Comparison of ENCODE assay signal across 22 cellular contexts in the genomic region with DNA sequence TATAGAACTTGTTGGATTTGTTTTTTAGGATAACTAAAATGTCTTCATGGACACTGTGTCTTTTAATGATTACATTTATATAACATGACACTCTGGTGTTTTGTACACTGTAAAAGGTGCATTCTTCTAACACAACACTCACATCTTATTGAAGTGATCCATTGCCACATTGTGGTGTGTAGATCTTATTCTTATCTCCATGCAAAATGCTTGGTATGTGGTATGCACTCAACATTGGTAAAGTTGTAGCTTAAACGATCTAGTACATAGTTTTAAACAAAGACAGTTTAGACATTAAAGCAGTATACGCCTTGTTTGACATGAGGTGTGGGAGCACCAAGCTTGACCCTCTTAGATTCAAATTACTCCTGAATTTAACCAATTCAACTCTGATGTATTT.
"Had no signal": no experiment of that assay in that cellular context is flagged by ENCODE, and none has a peak within 500 bp of the region (broad histone marks: within the 10 kb centered on the region; RNA-seq: fewer than 3 reads in every experiment).

No MANE protein-coding gene starts in this region.

- H3K4me3 ChIP-seq: hepatocyte, mucosa of descending colon, right lobe of liver, stomach had no signal

- H3K27ac ChIP-seq: hepatocyte, parathyroid adenoma, WERI-Rb-1 had no signal

- H3K27ac Mint-ChIP-seq: activated CD8-positive, alpha-beta T cell treated with anti-CD3 and anti-CD28 coated beads, Interleukin-2, amount 10 ng/mL, durations not matched to agents 7 days and 5 days; activated naive CD4-positive, alpha-beta T cell treated with anti-CD3 and anti-CD28 coated beads, Interleukin-2, amount 50 U/mL, for 24 hours; activated T-helper 1 cell treated with anti-CD3 and anti-CD28 coated beads, Interleukin-12 subunit alpha, Interleukin-12 subunit beta, Interleukin-2, Interleukin-4 antibody, amounts not matched to agents 30 ng/mL and 10 ng/mL and 1 ng/mL, durations not matched to agents 14 hours and 24 hours and 36 hours; immature natural killer cell; nephron progenitor cell; stimulated activated memory B cell treated with anti-CD40 and anti-IgM and Interleukin-4, amounts not matched to agents 10 μg/mL and 1 μg/mL and 100 μg/mL, for 72 hours; T-cell; T-helper 2 cell treated with Interferon-gamma antibody and Interleukin-4, amounts not matched to agents 5 μg/mL and 100 μg/mL, for 36 hours had no signal

- H3K27me3 ChIP-seq: hepatocyte, right lobe of liver, stomach had no signal

- H3K9ac ChIP-seq: parathyroid adenoma had no signal

- DNase-seq: activated CD4-positive, alpha-beta T cell treated with anti-CD3 and anti-CD28 coated beads for 1 hour; activated CD4-positive, alpha-beta T cell treated with anti-CD3 and anti-CD28 coated beads, Interleukin-2, amount 50 U/mL, for 1 hour; activated CD8-positive, alpha-beta T cell treated with anti-CD3 and anti-CD28 coated beads, Interleukin-2, amount 10 ng/mL, durations not matched to agents 7 days and 5 days; activated gamma-delta T cell; glutamatergic neuron; immature natural killer cell; kidney glomerular epithelial cell; mesendoderm; mucosa of descending colon; nephron progenitor cell; nucleus accumbens; right lobe of liver; small intestine; stomach; T-cell; WERI-Rb-1 had no signal

- H3K36me3 Mint-ChIP-seq: activated naive CD4-positive, alpha-beta T cell treated with anti-CD3 and anti-CD28 coated beads, Interleukin-2, amount 50 U/mL, for 24 hours; immature natural killer cell; stimulated activated memory B cell treated with anti-CD40 and anti-IgM and Interleukin-4, amounts not matched to agents 10 μg/mL and 1 μg/mL and 100 μg/mL, for 72 hours; T-cell had no signal

- H3K36me3 ChIP-seq: right lobe of liver, stomach, WERI-Rb-1 had no signal

- H3K4me1 ChIP-seq: parathyroid adenoma had no signal

- H3K4me1 Mint-ChIP-seq: activated naive CD4-positive, alpha-beta T cell treated with anti-CD3 and anti-CD28 coated beads, Interleukin-2, amount 50 U/mL, for 24 hours; immature natural killer cell had no signal

- H3K9me3 ChIP-seq: mucosa of descending colon, right lobe of liver, stomach had no signal

- H3K9me3 Mint-ChIP-seq: activated naive CD4-positive, alpha-beta T cell treated with anti-CD3 and anti-CD28 coated beads, Interleukin-2, amount 50 U/mL, for 24 hours; activated T-helper 1 cell treated with anti-CD3 and anti-CD28 coated beads, Interleukin-12 subunit alpha, Interleukin-12 subunit beta, Interleukin-2, Interleukin-4 antibody, amounts not matched to agents 30 ng/mL and 10 ng/mL and 1 ng/mL, durations not matched to agents 14 hours and 24 hours and 36 hours; immature natural killer cell; stimulated activated memory B cell treated with anti-CD40 and anti-IgM and Interleukin-4, amounts not matched to agents 10 μg/mL and 1 μg/mL and 100 μg/mL, for 72 hours; T-cell; T-helper 2 cell treated with Interferon-gamma antibody and Interleukin-4, amounts not matched to agents 5 μg/mL and 100 μg/mL, for 36 hours had no signal

- H3K27me3 Mint-ChIP-seq: activated naive CD4-positive, alpha-beta T cell treated with anti-CD3 and anti-CD28 coated beads, Interleukin-2, amount 50 U/mL, for 24 hours had no signal

- H3K4me3 Mint-ChIP-seq: activated CD8-positive, alpha-beta T cell treated with anti-CD3 and anti-CD28 coated beads, Interleukin-2, amount 10 ng/mL, durations not matched to agents 7 days and 5 days; activated naive CD4-positive, alpha-beta T cell treated with anti-CD3 and anti-CD28 coated beads, Interleukin-2, amount 50 U/mL, for 24 hours; activated T-helper 1 cell treated with anti-CD3 and anti-CD28 coated beads, Interleukin-12 subunit alpha, Interleukin-12 subunit beta, Interleukin-2, Interleukin-4 antibody, amounts not matched to agents 30 ng/mL and 10 ng/mL and 1 ng/mL, durations not matched to agents 14 hours and 24 hours and 36 hours; immature natural killer cell; nephron progenitor cell; stimulated activated memory B cell treated with anti-CD40 and anti-IgM and Interleukin-4, amounts not matched to agents 10 μg/mL and 1 μg/mL and 100 μg/mL, for 72 hours; T-cell; T-helper 2 cell treated with Interferon-gamma antibody and Interleukin-4, amounts not matched to agents 5 μg/mL and 100 μg/mL, for 36 hours had no signal
